ENCODE assay signal across 8 cellular contexts in the genomic region with DNA sequence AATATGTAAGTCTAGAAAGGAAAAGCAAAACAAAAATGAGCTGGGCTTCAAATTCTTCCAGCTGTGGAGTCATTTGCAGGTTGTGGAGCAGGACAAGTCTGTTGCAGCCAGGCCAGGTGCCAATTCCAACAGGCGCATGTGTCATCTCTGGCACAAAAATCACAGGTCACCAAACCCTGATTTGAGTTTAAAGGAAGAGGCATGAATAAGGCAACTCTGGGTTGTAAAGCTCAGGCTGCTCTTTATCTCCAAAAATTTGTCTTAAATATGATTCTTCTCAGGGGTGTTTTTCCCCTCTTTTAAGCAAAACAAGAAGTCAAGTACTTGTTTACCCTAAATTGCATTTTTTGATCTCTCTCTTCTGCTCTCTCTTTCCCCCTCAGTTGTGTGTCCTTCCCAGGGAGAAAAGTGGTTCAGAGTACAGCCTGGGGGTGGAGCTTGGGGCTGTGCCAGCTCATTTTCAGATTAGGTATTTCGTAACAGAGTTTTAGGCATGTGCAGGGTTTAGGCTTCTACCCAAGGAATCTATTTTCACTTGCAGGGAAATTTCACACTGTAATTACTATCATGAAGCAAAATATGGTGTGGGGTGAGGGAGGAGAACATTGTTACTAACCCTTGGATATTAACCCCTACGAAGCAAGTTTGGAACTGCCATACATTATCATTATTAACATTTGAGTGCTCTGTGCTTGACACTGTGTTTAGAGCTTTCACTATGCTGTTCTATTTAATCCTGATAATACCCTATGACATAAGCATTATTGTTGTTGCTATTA. TPM values are rescaled to one million over a fixed set of nuclear protein-coding genes. Genes with fewer than 3 reads are reported as not detected.
A peak's percentile ranks its signal among the peaks of the same experiment; 100 is the strongest.
DNase-seq lines count a peak whose midpoint lies in the region; ATAC-seq and TF ChIP-seq lines count a peak whose summit lies in the region.

No MANE protein-coding gene starts in this region.

- no peaks in the 10 kb centered on the region for H3K27me3 ChIP-seq in left lung

- DNase-seq in GM04503 (ENCODE audit: low read depth), result peak; percentile 23
- peak; percentile 46 for DNase-seq in NCI-H128 (lab: John Stamatoyannopoulos, UW; ENCODE audit: unreplicated experiment)
- DNase-seq in T follicular helper cell (ENCODE audit: low read depth), result peak; percentile 15
- DNase-seq in MCF 10A (ENCODE audit: unreplicated experiment), result peak; percentile 90
- peak in 1 of 2 donors; percentile 81 for DNase-seq in left lung
- peak; percentile 47 for DNase-seq in stimulated activated CD8-positive, alpha-beta memory T cell treated with anti-CD3 and anti-CD28 coated beads, Interleukin-4, amount 100 ng/mL, for 24 hours (ENCODE audit: low read depth)
- no peak for DNase-seq in central memory CD4-positive, alpha-beta T cell
- no peak for DNase-seq in cortex of kidney (lab: John Stamatoyannopoulos, UW)

- POLR2A ChIA-PET in MCF 10A (lab: Yijun Ruan, JAX), result interaction anchor here (0.6 to 3.9 kb wide), 51 partner anchors 9 to 1514 kb away, joined by 3 to 192 read pairs (median 5); partner anchors contain the start of genes NCOA3 and ZMYND8

- no peaks in the 10 kb centered on the region for H3K36me3 Mint-ChIP-seq in MCF 10A (ENCODE audit: insufficient read depth, unreplicated experiment)

- peak overlapping the region; percentile 57 to 77 for H3K27ac ChIP-seq in left lung

- no peaks in the 10 kb centered on the region for H3K36me3 ChIP-seq in left lung

- intact Hi-C loops in MCF 10A (cut with micrococcal nuclease), result no loop called here
- intact Hi-C loops in left lung (cut with DNase I), result no loop called here

- H3K9me3 ChIP-seq in left lung, result no peaks in the 10 kb centered on the region

- H3K27ac Mint-ChIP-seq in MCF 10A (ENCODE audit: low read depth, unreplicated experiment), result peak overlapping the region; percentile 21

- TF ChIP-seq CTCF in MCF 10A (IDR thresholded peaks at IDR 0.05; ENCODE audit: unreplicated experiment) (no peak), left lung (IDR thresholded peaks at IDR 0.05) (no peak)

- peak; percentile 93 for ATAC-seq in left lung

- H3K4me1 Mint-ChIP-seq in MCF 10A (ENCODE audit: insufficient read depth, unreplicated experiment), result peaks cover 13% of the 10 kb centered on the region

- no TSS peak for BruUV-seq in MCF 10A (replicated peaks; lab: Mats Ljungman, UMichigan)

- peaks cover 15 to 37% of the 10 kb centered on the region in 2 donors for H3K4me1 ChIP-seq in left lung

- H3K4me3 ChIP-seq in left lung, result no peak overlapping the region

- CTCF ChIA-PET in MCF 10A (lab: Yijun Ruan, JAX), result interaction anchor here (0.5 to 2.1 kb wide), 11 partner anchors 9 to 736 kb away, joined by 3 to 18 read pairs (median 3); partner anchors contain the start of gene NCOA3

- H3K9me3 Mint-ChIP-seq in MCF 10A (ENCODE audit: unreplicated experiment), result no peaks in the 10 kb centered on the region

- no peaks in the 10 kb centered on the region for H3K27me3 Mint-ChIP-seq in MCF 10A (ENCODE audit: insufficient read depth, unreplicated experiment)

- H3K4me3 Mint-ChIP-seq in MCF 10A (ENCODE audit: unreplicated experiment), result peak overlapping the region; percentile 44

RNA-seq across cellular contexts. Expression of gene NCOA3, which starts 8.3 kb away (rescaled TPM):
- total RNA-seq in MCF 10A (2022) (61.4 and 68.6 TPM in 2 replicates), left lung (10 to 100 TPM; 34.5 to 41.4 TPM)

Comparison
In these comparisons a context has a peak if more than half of its experiments do, and no peak if none do; other contexts are left out.
1. DNase-seq: peak in GM04503 (single experiment), NCI-H128 (single experiment), T follicular helper cell (single experiment), MCF 10A (single experiment) and stimulated activated CD8-positive, alpha-beta memory T cell treated with anti-CD3 and anti-CD28 coated beads, Interleukin-4, amount 100 ng/mL, for 24 hours (single experiment); none in central memory CD4-positive, alpha-beta T cell (single experiment) and cortex of kidney (single experiment).